Comparison of ENCODE assay signal across 27 cellular contexts in the genomic region with DNA sequence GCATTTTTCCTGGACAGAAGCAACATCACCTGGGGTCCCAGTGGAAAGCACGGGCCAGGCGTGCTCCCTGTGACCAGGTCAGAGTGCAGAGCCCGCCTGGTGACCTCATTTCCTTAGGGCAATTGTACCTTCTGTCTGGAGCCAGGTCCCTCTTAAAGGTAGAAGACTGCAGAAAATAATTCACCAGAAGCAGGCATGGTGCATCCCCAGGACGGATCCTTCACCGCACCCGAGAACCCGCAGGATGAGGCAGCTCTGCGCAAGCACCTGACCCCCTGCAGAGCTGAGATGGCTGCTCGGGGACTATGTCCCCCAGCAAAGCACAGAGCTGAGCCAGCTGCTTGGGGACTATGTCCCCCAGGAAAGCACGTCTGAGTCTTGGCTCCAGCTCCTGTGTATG.
DNase-seq lines count a peak whose midpoint lies in the region; ATAC-seq and TF ChIP-seq lines count a peak whose summit lies in the region.
"Had no signal": no experiment of that assay in that cellular context is flagged by ENCODE, and none has a peak within 500 bp of the region (broad histone marks: within the 10 kb centered on the region; RNA-seq: fewer than 3 reads in every experiment).

No MANE protein-coding gene starts in this region.

- H3K36me3 ChIP-seq in upper lobe of right lung: no peaks in the 10 kb centered on the region
- H3K36me3 ChIP-seq: BLaER1 treated with 17β-estradiol and CSF1 and Interleukin-3, amounts not matched to agents 10 nM and 100 nM; SJSA1 had no signal

- H3K9me3 ChIP-seq in upper lobe of right lung: no peaks in the 10 kb centered on the region
- H3K9me3 ChIP-seq: A549 had no signal

- CTCF ChIA-PET in MCF 10A (lab: Yijun Ruan, JAX): no interaction called here

- intact Hi-C loops in natural killer cell (cut with micrococcal nuclease) (no loop called here), posterior vena cava (cut with DNase I) (no loop called here), upper lobe of right lung (cut with DNase I) (no loop called here), MCF 10A (cut with micrococcal nuclease) (no loop called here)

- H3K4me1 ChIP-seq in upper lobe of right lung: no peaks in the 10 kb centered on the region
- H3K4me1 ChIP-seq: A549, SJSA1 had no signal

- H3K36me3 Mint-ChIP-seq in natural killer cell treated with Interleukin-12 subunit alpha and Interleukin-12 subunit beta and Interleukin-15 and Interleukin-18, amount 100 ng/mL, for 72 hours: no peaks in the 10 kb centered on the region
- H3K36me3 Mint-ChIP-seq in natural killer cell (no peaks in the 10 kb centered on the region), MCF 10A (ENCODE audit: insufficient read depth, unreplicated experiment) (no peaks in the 10 kb centered on the region)
- H3K36me3 Mint-ChIP-seq in activated T-helper 17 cell treated with anti-CD3 and anti-CD28 coated beads, Interleukin-2, amount 50 U/mL, for 72 hours (ENCODE audit: low read depth): no peaks in the 10 kb centered on the region

- H3K4me1 Mint-ChIP-seq in natural killer cell treated with Interleukin-12 subunit alpha and Interleukin-12 subunit beta and Interleukin-15 and Interleukin-18, amount 100 ng/mL, for 72 hours (ENCODE audit: low read depth in 2 of 2): no peaks in the 10 kb centered on the region
- H3K4me1 Mint-ChIP-seq in natural killer cell (no peaks in the 10 kb centered on the region), MCF 10A (ENCODE audit: insufficient read depth, unreplicated experiment) (no peaks in the 10 kb centered on the region)
- H3K4me1 Mint-ChIP-seq in activated T-helper 17 cell treated with anti-CD3 and anti-CD28 coated beads, Interleukin-2, amount 50 U/mL, for 72 hours: no peaks in the 10 kb centered on the region

- peaks cover under 1 to 3% of the 10 kb centered on the region in 2 donors for H3K27me3 Mint-ChIP-seq in natural killer cell treated with Interleukin-12 subunit alpha and Interleukin-12 subunit beta and Interleukin-15 and Interleukin-18, amount 100 ng/mL, for 72 hours
- H3K27me3 Mint-ChIP-seq in natural killer cell (ENCODE audit: low read depth in 2 of 2) (peaks cover under 1 to 6% of the 10 kb centered on the region in 2 donors), MCF 10A (ENCODE audit: insufficient read depth, unreplicated experiment) (no peaks in the 10 kb centered on the region)
- H3K27me3 Mint-ChIP-seq in activated T-helper 17 cell treated with anti-CD3 and anti-CD28 coated beads, Interleukin-2, amount 50 U/mL, for 72 hours: peaks cover 22% of the 10 kb centered on the region

- H3K4me3 Mint-ChIP-seq in natural killer cell treated with Interleukin-12 subunit alpha and Interleukin-12 subunit beta and Interleukin-15 and Interleukin-18, amount 100 ng/mL, for 72 hours: no peak overlapping the region
- H3K4me3 Mint-ChIP-seq in natural killer cell (no peak overlapping the region), MCF 10A (ENCODE audit: unreplicated experiment) (no peak overlapping the region)
- H3K4me3 Mint-ChIP-seq in activated T-helper 17 cell treated with anti-CD3 and anti-CD28 coated beads, Interleukin-2, amount 50 U/mL, for 72 hours: no peak overlapping the region
- H3K4me3 Mint-ChIP-seq: CD4-positive, alpha-beta T cell; H9 had no signal

- no TSS peak for BruUV-seq in MCF 10A (replicated peaks; lab: Mats Ljungman, UMichigan)

- POLR2A ChIA-PET in MCF 10A (lab: Yijun Ruan, JAX): no interaction called here

- H3K27me3 ChIP-seq in upper lobe of right lung: no peaks in the 10 kb centered on the region
- H3K27me3 ChIP-seq: BLaER1 treated with 17β-estradiol and CSF1 and Interleukin-3, amounts not matched to agents 10 nM and 100 nM; SJSA1 had no signal

- peak in 1 of 2 donors; percentile 37 for ATAC-seq in natural killer cell treated with Interleukin-12 subunit alpha and Interleukin-12 subunit beta and Interleukin-15 and Interleukin-18, amount 100 ng/mL, for 72 hours
- ATAC-seq in natural killer cell: no peak
- ATAC-seq in upper lobe of right lung: no peak
- no peak for ATAC-seq in activated T-helper 17 cell treated with anti-CD3 and anti-CD28 coated beads, Interleukin-2, amount 50 U/mL, for 72 hours (replicated peaks)
- ATAC-seq: A549, PC-3, Right ventricle myocardium inferior had no signal

- no peak overlapping the region for H3K4me3 ChIP-seq in upper lobe of right lung
- H3K4me3 ChIP-seq: A549; BLaER1 treated with 17β-estradiol and CSF1 and Interleukin-3, amounts not matched to agents 10 nM and 100 nM; GM23248; SJSA1 had no signal

- H3K27ac Mint-ChIP-seq in natural killer cell treated with Interleukin-12 subunit alpha and Interleukin-12 subunit beta and Interleukin-15 and Interleukin-18, amount 100 ng/mL, for 72 hours: no peak overlapping the region
- H3K27ac Mint-ChIP-seq in natural killer cell (no peak overlapping the region), MCF 10A (ENCODE audit: low read depth, unreplicated experiment) (no peak overlapping the region)
- no peak overlapping the region for H3K27ac Mint-ChIP-seq in activated T-helper 17 cell treated with anti-CD3 and anti-CD28 coated beads, Interleukin-2, amount 50 U/mL, for 72 hours
- H3K27ac Mint-ChIP-seq: CD4-positive, alpha-beta T cell; H9 had no signal

- peak; percentile 47 for DNase-seq in natural killer cell treated with Interleukin-12 subunit alpha and Interleukin-12 subunit beta and Interleukin-15 and Interleukin-18, amount 100 ng/mL, for 72 hours (ENCODE audit: low spot score)
- DNase-seq in natural killer cell (no peak), mesenteric fat pad (ENCODE audit: low spot score) (peak; percentile 64), posterior vena cava (ENCODE audit: low spot score) (peak; percentile 72), upper lobe of right lung (peak; percentile 42), D341Med (ENCODE audit: low spot score) (no peak), MCF 10A (ENCODE audit: unreplicated experiment) (no peak)
- DNase-seq: AML-193; GM23248; H9; IMR-90; KG1; MM.1S; NCI-H1092; NCI-H1436; NCI-H187 treated with DMSO at 0.1 percent for 48 hours; NCI-H2171 treated with DMSO at 0.1 percent for 48 hours; NCI-H524; NCI-H82; NK-92 treated with Interleukin-12 subunit alpha and Interleukin-12 subunit beta, amount 100 ng/mL, for 24 hours; PC-3 had no signal

- H3K27ac ChIP-seq in upper lobe of right lung: no peak overlapping the region
- H3K27ac ChIP-seq: A549; BLaER1 treated with 17β-estradiol and CSF1 and Interleukin-3, amounts not matched to agents 10 nM and 100 nM; GM23248; SJSA1 had no signal

- no peaks in the 10 kb centered on the region for H3K9me3 Mint-ChIP-seq in natural killer cell treated with Interleukin-12 subunit alpha and Interleukin-12 subunit beta and Interleukin-15 and Interleukin-18, amount 100 ng/mL, for 72 hours
- H3K9me3 Mint-ChIP-seq in natural killer cell (peaks cover 0 to under 1% of the 10 kb centered on the region in 2 donors), MCF 10A (ENCODE audit: unreplicated experiment) (peaks cover 18% of the 10 kb centered on the region)
- H3K9me3 Mint-ChIP-seq in activated T-helper 17 cell treated with anti-CD3 and anti-CD28 coated beads, Interleukin-2, amount 50 U/mL, for 72 hours: peaks cover 6% of the 10 kb centered on the region

- TF ChIP-seq CTCF in natural killer cell (IDR thresholded peaks at IDR 0.05) (no peak), upper lobe of right lung (IDR thresholded peaks at IDR 0.05) (no peak), MCF 10A (IDR thresholded peaks at IDR 0.05; ENCODE audit: unreplicated experiment) (no peak)

Comparison
In these comparisons a context has a peak if more than half of its experiments do, and no peak if none do; other contexts are left out.
1. DNase-seq: peak in natural killer cell treated with Interleukin-12 subunit alpha and Interleukin-12 subunit beta and Interleukin-15 and Interleukin-18, amount 100 ng/mL, for 72 hours (single experiment), mesenteric fat pad (single experiment), posterior vena cava (single experiment) and upper lobe of right lung (single experiment); none in natural killer cell (single experiment), D341Med (single experiment) and MCF 10A (single experiment).